Comparison of ENCODE assay signal across 1 cellular context in the genomic region with DNA sequence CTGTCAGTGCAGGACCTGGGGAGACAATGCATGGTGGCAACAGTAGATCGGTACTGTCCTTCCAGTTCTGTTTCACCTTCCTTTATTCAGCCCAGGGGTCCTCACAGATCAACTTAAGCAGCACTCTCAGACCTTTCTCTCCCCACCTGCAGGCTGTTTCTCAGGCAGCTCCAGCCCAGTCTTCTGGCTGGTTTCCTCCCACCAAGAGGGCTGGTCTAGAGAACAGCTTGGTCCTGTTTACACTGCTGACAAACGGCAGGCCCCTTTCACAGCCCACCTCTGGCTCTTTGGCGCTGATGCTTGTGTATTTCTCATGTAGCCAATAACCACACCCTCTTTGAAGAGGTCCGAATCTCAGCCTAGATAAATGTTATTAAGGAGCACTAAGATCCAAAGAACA.
TF ChIP-seq lines count a peak whose summit lies in the region.

No MANE protein-coding gene starts in this region.

TF ChIP-seq in SK-N-SH treated with all-trans-retinoic acid at 6 μM for 48 hours, 23 proteins besides CTCF, POLR2A, EP300 and RAD21 (continued from another document):
- TF ChIP-seq, protein P1, sequence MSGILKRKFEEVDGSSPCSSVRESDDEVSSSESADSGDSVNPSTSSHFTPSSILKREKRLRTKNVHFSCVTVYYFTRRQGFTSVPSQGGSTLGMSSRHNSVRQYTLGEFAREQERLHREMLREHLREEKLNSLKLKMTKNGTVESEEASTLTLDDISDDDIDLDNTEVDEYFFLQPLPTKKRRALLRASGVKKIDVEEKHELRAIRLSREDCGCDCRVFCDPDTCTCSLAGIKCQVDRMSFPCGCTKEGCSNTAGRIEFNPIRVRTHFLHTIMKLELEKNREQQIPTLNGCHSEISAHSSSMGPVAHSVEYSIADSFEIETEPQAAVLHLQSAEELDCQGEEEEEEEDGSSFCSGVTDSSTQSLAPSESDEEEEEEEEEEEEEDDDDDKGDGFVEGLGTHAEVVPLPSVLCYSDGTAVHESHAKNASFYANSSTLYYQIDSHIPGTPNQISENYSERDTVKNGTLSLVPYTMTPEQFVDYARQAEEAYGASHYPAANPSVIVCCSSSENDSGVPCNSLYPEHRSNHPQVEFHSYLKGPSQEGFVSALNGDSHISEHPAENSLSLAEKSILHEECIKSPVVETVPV (CRISPR knock-in tag; IDR thresholded peaks at IDR 0.05) = no peak
- TF ChIP-seq TOX (CRISPR knock-in tag; IDR thresholded peaks at IDR 0.05; ENCODE audit: borderline replicate concordance) = no peak
TF ChIP-seq in SK-N-SH treated with all-trans-retinoic acid at 6 μM for 48 hours: peak in this region for 0.
